ENCODE assay signal across 12 cellular contexts in genomic region chr16:71441348-71441781, GRCh38. TPM values are rescaled to one million over a fixed set of nuclear protein-coding genes. Genes with fewer than 3 reads are reported as not detected.
DNase-seq lines count a peak whose midpoint lies in the region; ATAC-seq and TF ChIP-seq lines count a peak whose summit lies in the region.
"Had no signal": no experiment of that assay in that cellular context is flagged by ENCODE, and none has a peak within 500 bp of the region (broad histone marks: within the 10 kb centered on the region; RNA-seq: fewer than 3 reads in every experiment).

No MANE protein-coding gene starts in this region.

- no peak overlapping the region for H3K23ac ChIP-seq in IMR-90 (ENCODE audit: low read depth, low read length)

- dilution Hi-C loops in IMR-90 (cut with HindIII; ENCODE audit: low sequenced_read_pairs, unreplicated experiment) = no loop called here

- DNase-seq in AG10803 (ENCODE audit: low read depth) = no peak
- DNase-seq in IMR-90 = no peak
- DNase-seq in central memory CD4-positive, alpha-beta T cell = peak; percentile 21
- DNase-seq in neural progenitor cell (ENCODE audit: low spot score) = no peak
- DNase-seq in NCI-H1436 (lab: John Stamatoyannopoulos, UW) = no peak
- no peak for DNase-seq in SJCRH30
- DNase-seq in KBM-7 = no peak
- no peak for DNase-seq in left lobe of liver (ENCODE audit: low spot score)
- DNase-seq: head of caudate nucleus, NCI-H1930, nucleus accumbens had no signal

- no peak overlapping the region for H3K27ac Mint-ChIP-seq in neural progenitor cell

- H2BK5ac ChIP-seq in IMR-90 (ENCODE audit: low read depth, low read length, poor library complexity, severe bottlenecking) = no peak overlapping the region

- H2AK5ac ChIP-seq in IMR-90 (ENCODE audit: low read depth, low read length) = no peak overlapping the region

- H4K20me1 ChIP-seq in IMR-90 (ENCODE audit: insufficient read depth, low read length) = no peaks in the 10 kb centered on the region
- no peaks in the 10 kb centered on the region for H4K20me1 ChIP-seq in neural progenitor cell (ENCODE audit: low read depth)

- no peak overlapping the region for H4K5ac ChIP-seq in IMR-90 (ENCODE audit: low read depth, low read length)

- no peak overlapping the region for H2BK15ac ChIP-seq in IMR-90 (ENCODE audit: low read depth, low read length)

- no peak overlapping the region for H2BK120ac ChIP-seq in IMR-90 (ENCODE audit: low read depth, low read length)

- CTCF ChIA-PET in IMR-90 (lab: Yijun Ruan, JAX) = no interaction called here

- no peak for TF ChIP-seq POLR2A in IMR-90 (IDR thresholded peaks at IDR 0.05; ENCODE audit: low read depth, low read length)

- no peak overlapping the region for H4K8ac ChIP-seq in IMR-90 (ENCODE audit: low read depth in 2 of 2, low read length in 2 of 2)

- TF ChIP-seq RAD21 in IMR-90 (IDR thresholded peaks at IDR 0.05; ENCODE audit: low read length) = no peak

- H3K27me3 ChIP-seq in IMR-90 (ENCODE audit: control insufficient read depth, insufficient read depth, low read length) = peaks cover 1% of the 10 kb centered on the region
- no peaks in the 10 kb centered on the region for H3K27me3 ChIP-seq in neural progenitor cell
- no peaks in the 10 kb centered on the region for H3K27me3 ChIP-seq in SJCRH30

- peaks cover 4% of the 10 kb centered on the region for H3K36me3 Mint-ChIP-seq in neural progenitor cell

- ATAC-seq in IMR-90 (ENCODE audit: low read depth) (no peak), left lobe of liver (no peak)

- H3F3A ChIP-seq in neural progenitor cell (ENCODE audit: low read depth) = no peaks in the 10 kb centered on the region

- no peak overlapping the region for H3K18ac ChIP-seq in IMR-90 (ENCODE audit: low read depth, low read length)

- H3K9ac ChIP-seq in IMR-90 (ENCODE audit: low read depth, low read length) (no peak overlapping the region), neural progenitor cell (no peak overlapping the region)

- H3K4me3 ChIP-seq in AG10803 (ENCODE audit: low read length) (no peak overlapping the region), IMR-90 (ENCODE audit: insufficient read depth, low read depth, low read length) (no peak overlapping the region), neural progenitor cell (no peak overlapping the region), SJCRH30 (no peak overlapping the region)

- H2AFZ ChIP-seq in IMR-90 (replicated peaks; ENCODE audit: low read length, poor library complexity) = no peak overlapping the region
- no peak overlapping the region for H2AFZ ChIP-seq in neural progenitor cell (replicated peaks)

- no peak overlapping the region for H3K27ac ChIP-seq in IMR-90 (ENCODE audit: insufficient read depth, low read length)
- no peak overlapping the region for H3K27ac ChIP-seq in neural progenitor cell
- H3K27ac ChIP-seq in SJCRH30 = no peak overlapping the region

- H3K4me1 ChIP-seq in IMR-90 (ENCODE audit: control insufficient read depth, insufficient read depth, low read length) = no peaks in the 10 kb centered on the region
- no peaks in the 10 kb centered on the region for H3K4me1 ChIP-seq in neural progenitor cell
- no peaks in the 10 kb centered on the region for H3K4me1 ChIP-seq in SJCRH30

- H3K4me1 Mint-ChIP-seq in neural progenitor cell = no peaks in the 10 kb centered on the region

- H3K9me3 Mint-ChIP-seq in neural progenitor cell = peaks cover 33% of the 10 kb centered on the region

- H3K9me3 ChIP-seq in IMR-90 (ENCODE audit: control insufficient read depth, insufficient read depth, low read length) (peaks cover 40% of the 10 kb centered on the region), neural progenitor cell (ENCODE audit: low read depth) (no peaks in the 10 kb centered on the region), SJCRH30 (replicated peaks) (no peaks in the 10 kb centered on the region)

- no peaks in the 10 kb centered on the region for H3K9me1 ChIP-seq in IMR-90 (ENCODE audit: insufficient read depth, low read length)

- H3K79me2 ChIP-seq in neural progenitor cell (ENCODE audit: low read depth) = no peaks in the 10 kb centered on the region

- H3K56ac ChIP-seq in IMR-90 (ENCODE audit: extremely low read depth, insufficient read depth, low read length) = no peak overlapping the region

- H3K14ac ChIP-seq in IMR-90 (replicated peaks; ENCODE audit: low read depth, low read length) = no peak overlapping the region

- 34% methylated on average over 20 of the region's 39 CpGs; no CpG with 5 or more reads in 1 of the 2 experiments for WGBS in IMR-90 (ENCODE audit: extremely low coverage in 2 of 2, insufficient read length in 1 of 2), 2 experiments

- no peak overlapping the region for H2AK9ac ChIP-seq in IMR-90 (replicated peaks; ENCODE audit: low read depth, low read length, poor library complexity)

- H3K4me2 ChIP-seq in IMR-90 (ENCODE audit: low read depth, low read length) (no peak overlapping the region), neural progenitor cell (no peak overlapping the region)

- POLR2A ChIA-PET in IMR-90 (lab: Charles Lee; ENCODE audit: unreplicated experiment) = no interaction called here

- no peak overlapping the region for H3K4ac ChIP-seq in IMR-90 (ENCODE audit: low read depth, low read length)

- no peak overlapping the region for H4K91ac ChIP-seq in IMR-90 (ENCODE audit: insufficient read depth, low read depth, low read length)

- H2BK20ac ChIP-seq in IMR-90 (ENCODE audit: low read depth, low read length) = no peak overlapping the region

- intact Hi-C loops in IMR-90 (cut with micrococcal nuclease) = no loop called here

- H3K36me3 ChIP-seq in IMR-90 (ENCODE audit: control insufficient read depth, insufficient read depth, low read length) (no peaks in the 10 kb centered on the region), neural progenitor cell (no peaks in the 10 kb centered on the region), SJCRH30 (no peaks in the 10 kb centered on the region)

- peaks cover 10% of the 10 kb centered on the region for H3K27me3 Mint-ChIP-seq in neural progenitor cell (ENCODE audit: insufficient read depth, low read depth)

- no peak overlapping the region for H3K4me3 Mint-ChIP-seq in neural progenitor cell

- BruUV-seq in IMR-90 (replicated peaks; lab: Mats Ljungman, UMichigan) = no TSS peak

- no peaks in the 10 kb centered on the region for H3K79me1 ChIP-seq in IMR-90 (ENCODE audit: low read depth in 1 of 2, low read length in 2 of 2)

- in situ Hi-C loops in IMR-90 (cut with MboI; ENCODE audit: low sequenced_read_pairs) = no loop called here
- in situ Hi-C loops in KBM-7 (cut with MboI; ENCODE audit: low pct_unique_long_range_greater_than_20kb, low sequenced_read_pairs) = no loop called here

- TF ChIP-seq CTCF in AG10803 (conservative IDR thresholded peaks at IDR 0.05; ENCODE audit: low read length) (0 out of 2 replicates have a peak, but pooled peaks have one; percentile 15), IMR-90 (conservative IDR thresholded peaks at IDR 0.05; ENCODE audit: low read depth, low read length) (peak; percentile 25; the same call in 1 of the 2 replicates), neural progenitor cell (IDR thresholded peaks at IDR 0.05) (peak; percentile 17)

TF ChIP-seq in IMR-90, 13 proteins besides CTCF, POLR2A, EP300 and RAD21:
- TF ChIP-seq FOS (IDR thresholded peaks at IDR 0.05; ENCODE audit: low read depth, low read length) (no peak), MAFK (IDR thresholded peaks at IDR 0.05; ENCODE audit: low read depth, low read length) (no peak), USF2 (IDR thresholded peaks at IDR 0.05; ENCODE audit: low read depth, low read length) (no peak), SMC3 (IDR thresholded peaks at IDR 0.05; ENCODE audit: low read depth, low read length) (0 out of 2 replicates have a peak, but pooled peaks have one; percentile 10), RCOR1 (IDR thresholded peaks at IDR 0.05; ENCODE audit: insufficient replicate concordance, low read length) (no peak), BHLHE40 (IDR thresholded peaks at IDR 0.05; ENCODE audit: low read depth, low read length) (no peak)

RNA-seq across cellular contexts. Expression of gene TLE7, which starts 0.5 kb away (rescaled TPM):
- total RNA-seq in IMR-90 (2012; rRNA removed) (not detected in 2 replicates), neural progenitor cell (ENCODE audit: low replicate concordance) (not detected in 2 replicates), left lobe of liver (not detected)
- not detected in 2 replicates for polyA plus RNA-seq in IMR-90 (2012; rRNA removed)
- polyA plus RNA-seq in IMR-90 (2012; cell fraction: cytosol; rRNA removed) = not detected in 2 replicates
- polyA plus RNA-seq in IMR-90 (2012; cell fraction: nucleus; rRNA removed; ENCODE audit: low replicate concordance) = 0.03 TPM in 1 of 2 replicates, not detected in the other
- not detected in 2 replicates for total RNA-seq in SJCRH30 (2014; rRNA removed; shearing (Covaris generic))
- total RNA-seq: cardiac septum had no signal

RNA-seq across cellular contexts. Expression of gene ZNF23, which starts 20.7 kb away (rescaled TPM):
- 8.8 and 11.7 TPM in 2 replicates for total RNA-seq in IMR-90 (2012; rRNA removed)
- 5.9 and 7.5 TPM in 2 replicates for polyA plus RNA-seq in IMR-90 (2012; rRNA removed)
- polyA plus RNA-seq in IMR-90 (2012; cell fraction: cytosol; rRNA removed) = 1.3 and 1.5 TPM in 2 replicates
- 4.9 and 13.4 TPM in 2 replicates for polyA plus RNA-seq in IMR-90 (2012; cell fraction: nucleus; rRNA removed; ENCODE audit: low replicate concordance)
- total RNA-seq in neural progenitor cell (ENCODE audit: low replicate concordance) = 13.8 and 18.2 TPM in 2 replicates
- 4.4 and 6.2 TPM in 2 replicates for total RNA-seq in SJCRH30 (2014; rRNA removed; shearing (Covaris generic))
- 2.5 TPM for total RNA-seq in left lobe of liver

RNA-seq across cellular contexts. Expression of gene ZNF19, which starts 47.8 kb away (rescaled TPM):
- total RNA-seq in IMR-90 (2012; rRNA removed) (2.8 and 2.9 TPM in 2 replicates), neural progenitor cell (ENCODE audit: low replicate concordance) (10.3 and 13.9 TPM in 2 replicates), left lobe of liver (3.8 TPM)
- 0.46 and 0.89 TPM in 2 replicates for polyA plus RNA-seq in IMR-90 (2012; rRNA removed)
- 0.15 and 0.84 TPM in 2 replicates for polyA plus RNA-seq in IMR-90 (2012; cell fraction: cytosol; rRNA removed)
- polyA plus RNA-seq in IMR-90 (2012; cell fraction: nucleus; rRNA removed; ENCODE audit: low replicate concordance) = 0.34 and 2.4 TPM in 2 replicates
- 1.1 and 2.4 TPM in 2 replicates for total RNA-seq in SJCRH30 (2014; rRNA removed; shearing (Covaris generic))
